In the genomic region with DNA sequence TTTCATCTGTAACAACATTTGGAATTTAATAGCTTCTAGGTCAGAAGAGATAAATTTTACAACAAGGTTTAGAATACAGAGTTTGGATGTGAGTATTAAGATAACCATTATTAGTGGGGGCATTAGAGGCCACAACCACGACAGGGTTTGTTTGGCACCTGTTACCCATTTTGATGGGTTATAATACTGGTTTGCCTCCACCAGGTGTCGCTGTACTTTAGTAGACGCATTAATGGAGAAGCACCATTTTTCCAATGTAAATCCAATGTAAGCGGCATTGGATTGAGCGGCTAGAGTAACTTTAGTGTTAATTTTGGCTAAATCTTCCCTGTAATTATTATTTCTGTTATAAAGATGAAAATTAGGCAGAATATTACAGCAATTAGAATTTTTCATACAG, we compare ENCODE assay signal across 1 cellular context.
TF ChIP-seq lines count a peak whose summit lies in the region.

No MANE protein-coding gene starts in this region.

TF ChIP-seq in IMR-90, 13 proteins besides CTCF, POLR2A, EP300 and RAD21 (continued from another document):
- TF ChIP-seq RCOR1 (IDR thresholded peaks at IDR 0.05; ENCODE audit: insufficient replicate concordance, low read length), result no peak
- no peak for TF ChIP-seq MAZ (IDR thresholded peaks at IDR 0.05; ENCODE audit: borderline replicate concordance, low read depth, low read length)
- TF ChIP-seq, protein P1, sequence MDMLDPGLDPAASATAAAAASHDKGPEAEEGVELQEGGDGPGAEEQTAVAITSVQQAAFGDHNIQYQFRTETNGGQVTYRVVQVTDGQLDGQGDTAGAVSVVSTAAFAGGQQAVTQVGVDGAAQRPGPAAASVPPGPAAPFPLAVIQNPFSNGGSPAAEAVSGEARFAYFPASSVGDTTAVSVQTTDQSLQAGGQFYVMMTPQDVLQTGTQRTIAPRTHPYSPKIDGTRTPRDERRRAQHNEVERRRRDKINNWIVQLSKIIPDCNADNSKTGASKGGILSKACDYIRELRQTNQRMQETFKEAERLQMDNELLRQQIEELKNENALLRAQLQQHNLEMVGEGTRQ (IDR thresholded peaks at IDR 0.05; ENCODE audit: low read depth, low read length), result no peak
- no peak for TF ChIP-seq NFE2L2 (IDR thresholded peaks at IDR 0.05; ENCODE audit: low read depth, low read length)
- no peak for TF ChIP-seq CHD1 (IDR thresholded peaks at IDR 0.05; ENCODE audit: low read depth, low read length)
- no peak for TF ChIP-seq MAFK (IDR thresholded peaks at IDR 0.05; ENCODE audit: low read depth, low read length)
- TF ChIP-seq BHLHE40 (IDR thresholded peaks at IDR 0.05; ENCODE audit: low read depth, low read length), result no peak
- TF ChIP-seq FOS (IDR thresholded peaks at IDR 0.05; ENCODE audit: low read depth, low read length), result no peak
- TF ChIP-seq, protein P2, sequence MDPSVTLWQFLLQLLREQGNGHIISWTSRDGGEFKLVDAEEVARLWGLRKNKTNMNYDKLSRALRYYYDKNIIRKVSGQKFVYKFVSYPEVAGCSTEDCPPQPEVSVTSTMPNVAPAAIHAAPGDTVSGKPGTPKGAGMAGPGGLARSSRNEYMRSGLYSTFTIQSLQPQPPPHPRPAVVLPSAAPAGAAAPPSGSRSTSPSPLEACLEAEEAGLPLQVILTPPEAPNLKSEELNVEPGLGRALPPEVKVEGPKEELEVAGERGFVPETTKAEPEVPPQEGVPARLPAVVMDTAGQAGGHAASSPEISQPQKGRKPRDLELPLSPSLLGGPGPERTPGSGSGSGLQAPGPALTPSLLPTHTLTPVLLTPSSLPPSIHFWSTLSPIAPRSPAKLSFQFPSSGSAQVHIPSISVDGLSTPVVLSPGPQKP (IDR thresholded peaks at IDR 0.05; ENCODE audit: borderline replicate concordance, low read depth, low read length), result no peak
- TF ChIP-seq CEBPB (IDR thresholded peaks at IDR 0.05; ENCODE audit: low read depth, low read length), result no peak
- TF ChIP-seq SMC3 (IDR thresholded peaks at IDR 0.05; ENCODE audit: low read depth, low read length), result no peak
